In genomic region chr5:105968961-105969360, GRCh38 we compare ENCODE assay signal across 19 cellular contexts.
DNase-seq lines count a peak whose midpoint lies in the region; ATAC-seq and TF ChIP-seq lines count a peak whose summit lies in the region.
"Had no signal": no experiment of that assay in that cellular context is flagged by ENCODE, and none has a peak within 500 bp of the region (broad histone marks: within the 10 kb centered on the region; RNA-seq: fewer than 3 reads in every experiment).

No MANE protein-coding gene starts in this region.

- 53% methylated on average over 2 of the region's 2 CpGs for WGBS in mammary epithelial cell (ENCODE audit: low coverage, missing lambda C conversion rate)
- WGBS in spleen, 5 donors: 73 to 85% (median 78%) methylated on average over 2 of the region's 2 CpGs
- 90 to 95% methylated on average over 2 of the region's 2 CpGs for WGBS in aorta, 2 donors

- H4K20me1 ChIP-seq in mammary epithelial cell (ENCODE audit: insufficient read depth, low read length): no peaks in the 10 kb centered on the region

- ATAC-seq in aorta (ENCODE audit: low FRiP score) (no peak), HG03439 (IDR thresholded peaks at IDR 0.05; ENCODE audit: unreplicated experiment) (no peak)

- POLR2A ChIA-PET in MCF 10A (lab: Yijun Ruan, JAX): no interaction called here

- intact Hi-C loops in MCF 10A (cut with micrococcal nuclease) (no loop called here), mammary epithelial cell (cut with micrococcal nuclease) (no loop called here), spleen (cut with DNase I; ENCODE audit: low total_unique reads) (no loop called here), aorta (cut with DNase I) (no loop called here)

- DNase-seq in MCF 10A (ENCODE audit: unreplicated experiment): peak; percentile 45
- DNase-seq in mammary epithelial cell: no peak
- peak; percentile 15 to 38 for DNase-seq in cardiac fibroblast (ENCODE audit: low read depth in 2 of 2)
- DNase-seq in fibroblast of pulmonary artery (ENCODE audit: low read depth): peak; percentile 14
- DNase-seq in HT-29 (ENCODE audit: low spot score): no peak
- no peak for DNase-seq in spleen
- no peak for DNase-seq in aorta
- DNase-seq: DMS79, HFFc6, NCI-H1105, NCI-H1694, NCI-H2081 treated with DMSO at 0.1 percent for 48 hours, NCI-H446 treated with DMSO at 0.1 percent for 48 hours, NCI-H69, SHP77 had no signal

- H3K9me3 ChIP-seq in mammary epithelial cell (replicated peaks; ENCODE audit: insufficient read depth, low read length) (no peaks in the 10 kb centered on the region), spleen (no peaks in the 10 kb centered on the region), aorta (ENCODE audit: control insufficient read depth, low read length) (no peaks in the 10 kb centered on the region)

- no peak overlapping the region for H3K4me3 Mint-ChIP-seq in MCF 10A (ENCODE audit: unreplicated experiment)
- H3K4me3 Mint-ChIP-seq: CD14-positive monocyte, HFFc6 had no signal

- peak overlapping the region; percentile 28 for H3K27ac Mint-ChIP-seq in MCF 10A (ENCODE audit: low read depth, unreplicated experiment)
- H3K27ac Mint-ChIP-seq: CD14-positive monocyte, HFFc6 had no signal

- H3K9ac ChIP-seq in mammary epithelial cell (ENCODE audit: insufficient read depth, low read length): no peak overlapping the region

- H3K4me1 Mint-ChIP-seq in MCF 10A (ENCODE audit: insufficient read depth, unreplicated experiment): no peaks in the 10 kb centered on the region
- H3K4me1 Mint-ChIP-seq: CD14-positive monocyte had no signal

- H3K27me3 ChIP-seq in mammary epithelial cell (ENCODE audit: insufficient read depth, low read length): no peaks in the 10 kb centered on the region
- H3K27me3 ChIP-seq in spleen (replicated peaks in 1 of 7): no peaks in the 10 kb centered on the region
- H3K27me3 ChIP-seq in aorta (ENCODE audit: control insufficient read depth in 1 of 2, insufficient read depth in 2 of 2, low read length in 1 of 2): no peaks in the 10 kb centered on the region

- no peaks in the 10 kb centered on the region for H3K4me1 ChIP-seq in mammary epithelial cell (ENCODE audit: insufficient read depth, low read length)
- no peaks in the 10 kb centered on the region for H3K4me1 ChIP-seq in spleen
- no peaks in the 10 kb centered on the region for H3K4me1 ChIP-seq in aorta (ENCODE audit: control insufficient read depth in 1 of 2, insufficient read depth in 2 of 2, low read length in 2 of 2)

- CTCF ChIA-PET in MCF 10A (lab: Yijun Ruan, JAX) (no interaction called here), mammary epithelial cell (lab: Charles Lee; ENCODE audit: low non-redundant PET) (no interaction called here)

- no TSS peak for BruUV-seq in MCF 10A (replicated peaks; lab: Mats Ljungman, UMichigan)
- no TSS peak for BruUV-seq in mammary epithelial cell (replicated peaks; lab: Mats Ljungman, UMichigan)

- TF ChIP-seq POLR2A in spleen (IDR thresholded peaks at IDR 0.05): no peak

- H3K36me3 Mint-ChIP-seq in MCF 10A (ENCODE audit: insufficient read depth, unreplicated experiment): no peaks in the 10 kb centered on the region
- H3K36me3 Mint-ChIP-seq: CD14-positive monocyte had no signal

- H3K27ac ChIP-seq in mammary epithelial cell (ENCODE audit: insufficient read depth, low read depth, low read length) (no peak overlapping the region), spleen (no peak overlapping the region), aorta (ENCODE audit: low read depth in 1 of 2, low read length in 2 of 2) (no peak overlapping the region)
- H3K27ac ChIP-seq: 22Rv1, SK-N-MC had no signal

- H3K4me3 ChIP-seq in mammary epithelial cell (replicated peaks in 1 of 3; ENCODE audit: insufficient read depth in 1 of 3, low read depth in 2 of 3, low read length in 3 of 3) (no peak overlapping the region), cardiac fibroblast (replicated peaks in 1 of 2; ENCODE audit: low read depth in 2 of 2, low read length in 2 of 2) (no peak overlapping the region), fibroblast of pulmonary artery (replicated peaks; ENCODE audit: low read depth, low read length) (no peak overlapping the region), spleen (no peak overlapping the region), aorta (ENCODE audit: low read length in 2 of 2) (no peak overlapping the region)
- H3K4me3 ChIP-seq: SK-N-MC had no signal

- no peaks in the 10 kb centered on the region for H3K27me3 Mint-ChIP-seq in MCF 10A (ENCODE audit: insufficient read depth, unreplicated experiment)

- dilution Hi-C loops in mammary epithelial cell (cut with HindIII; ENCODE audit: low sequenced_read_pairs): no loop called here

- no peak overlapping the region for H2AFZ ChIP-seq in mammary epithelial cell (ENCODE audit: low read depth, low read length)

- H3K4me2 ChIP-seq in mammary epithelial cell (ENCODE audit: insufficient read depth, low read depth, low read length): no peak overlapping the region

- H3K36me3 ChIP-seq in mammary epithelial cell (ENCODE audit: insufficient read depth, low read length) (no peaks in the 10 kb centered on the region), spleen (no peaks in the 10 kb centered on the region), aorta (ENCODE audit: control insufficient read depth in 1 of 2, insufficient read depth in 2 of 2, low read length in 1 of 2) (no peaks in the 10 kb centered on the region)

- in situ Hi-C loops in mammary epithelial cell (cut with MboI; ENCODE audit: low sequenced_read_pairs in 2 of 2): no loop called here

- peaks cover 11% of the 10 kb centered on the region for H3K9me3 Mint-ChIP-seq in MCF 10A (ENCODE audit: unreplicated experiment)

- no peaks in the 10 kb centered on the region for H3K79me2 ChIP-seq in mammary epithelial cell (ENCODE audit: insufficient read depth, low read length)

- no peak for TF ChIP-seq CTCF in MCF 10A (IDR thresholded peaks at IDR 0.05; ENCODE audit: unreplicated experiment)
- no peak for TF ChIP-seq CTCF in mammary epithelial cell (conservative IDR thresholded peaks at IDR 0.05 in 1 of 2, IDR thresholded peaks at IDR 0.05 in 1 of 2; ENCODE audit: extremely low read depth in 1 of 2, insufficient read depth in 1 of 2, low read depth in 1 of 2, low read length in 2 of 2)
- TF ChIP-seq CTCF in cardiac fibroblast (IDR thresholded peaks at IDR 0.05; ENCODE audit: low read depth, low read length): no peak
- no peak for TF ChIP-seq CTCF in fibroblast of pulmonary artery (IDR thresholded peaks at IDR 0.05; ENCODE audit: low read length, missing control alignments)
- TF ChIP-seq CTCF in spleen (IDR thresholded peaks at IDR 0.05 in 8 of 11, conservative IDR thresholded peaks at IDR 0.05 in 3 of 11): no peak

Comparison
In these comparisons a context has a peak if more than half of its experiments do, and no peak if none do; other contexts are left out.
1. DNase-seq: peak in MCF 10A (single experiment), cardiac fibroblast (2 of 2) and fibroblast of pulmonary artery (single experiment); none in mammary epithelial cell (single experiment), HT-29 (single experiment), spleen (single experiment) and aorta (0 of 2).